17 cellular contexts compared by ENCODE assay signal in the genomic region with DNA sequence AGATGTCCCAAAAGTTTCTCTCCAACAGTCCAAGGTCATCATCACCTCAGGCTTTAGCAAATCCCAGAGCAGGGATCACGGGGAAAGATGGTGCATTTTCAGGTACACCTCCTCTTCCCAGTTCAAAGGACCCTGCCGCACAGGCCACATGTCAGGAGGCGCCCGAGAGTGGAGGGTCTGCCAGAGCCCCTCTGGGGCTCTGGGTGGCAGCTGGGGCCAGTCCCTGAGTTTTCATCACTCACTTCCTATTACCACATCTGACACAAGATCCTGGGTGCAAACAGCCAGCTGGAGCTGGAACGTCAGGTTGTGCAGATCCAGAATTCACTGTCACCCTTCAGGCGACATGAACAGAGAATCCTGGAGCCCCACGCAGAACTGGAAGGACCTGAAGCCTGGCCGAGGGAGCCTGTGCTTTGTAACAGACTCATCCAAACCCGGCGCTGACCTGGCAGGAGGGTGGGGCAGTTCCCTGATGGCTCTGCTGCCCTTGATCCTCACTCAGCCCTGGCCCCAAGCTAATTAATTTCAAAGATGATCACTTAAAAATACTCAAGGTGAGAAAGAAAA. TPM values are rescaled to one million over a fixed set of nuclear protein-coding genes. Genes with fewer than 3 reads are reported as not detected.
DNase-seq lines count a peak whose midpoint lies in the region; ATAC-seq and TF ChIP-seq lines count a peak whose summit lies in the region.
"Had no signal": no experiment of that assay in that cellular context is flagged by ENCODE, and none has a peak within 500 bp of the region (broad histone marks: within the 10 kb centered on the region; RNA-seq: fewer than 3 reads in every experiment).

No MANE protein-coding gene starts in this region.

- H3K27me3 Mint-ChIP-seq in activated naive CD8-positive, alpha-beta T cell, result no peaks in the 10 kb centered on the region
- H3K27me3 Mint-ChIP-seq in activated naive CD8-positive, alpha-beta T cell treated with anti-CD3 and anti-CD28 coated beads for 36 hours, result no peaks in the 10 kb centered on the region
- H3K27me3 Mint-ChIP-seq in T-helper 17 cell, result no peaks in the 10 kb centered on the region
- peaks cover 0 to 3% (median 2%) of the 10 kb centered on the region in 3 donors for H3K27me3 Mint-ChIP-seq in immature natural killer cell (ENCODE audit: low read depth in 3 of 3)
- no peaks in the 10 kb centered on the region for H3K27me3 Mint-ChIP-seq in type B pancreatic cell

- H3K4me3 Mint-ChIP-seq in activated naive CD8-positive, alpha-beta T cell, result no peak overlapping the region
- no peak overlapping the region for H3K4me3 Mint-ChIP-seq in activated naive CD8-positive, alpha-beta T cell treated with anti-CD3 and anti-CD28 coated beads for 36 hours
- H3K4me3 Mint-ChIP-seq in T-helper 17 cell (peak overlapping the region; percentile 39), immature natural killer cell (no peak overlapping the region), type B pancreatic cell (no peak overlapping the region)

- peaks cover 50% of the 10 kb centered on the region for H3K4me1 Mint-ChIP-seq in activated naive CD8-positive, alpha-beta T cell (ENCODE audit: low read depth)
- peaks cover 32% of the 10 kb centered on the region for H3K4me1 Mint-ChIP-seq in activated naive CD8-positive, alpha-beta T cell treated with anti-CD3 and anti-CD28 coated beads for 36 hours
- H3K4me1 Mint-ChIP-seq in T-helper 17 cell (peaks cover 54% of the 10 kb centered on the region), immature natural killer cell (peaks cover 31 to 57% of the 10 kb centered on the region in 2 donors), type B pancreatic cell (ENCODE audit: unreplicated experiment) (peaks cover 15% of the 10 kb centered on the region)

- DNase-seq in activated naive CD8-positive, alpha-beta T cell treated with anti-CD3 and anti-CD28 coated beads for 36 hours, result no peak
- DNase-seq in T-helper 17 cell (no peak), immature natural killer cell (no peak), type B pancreatic cell (ENCODE audit: extremely low spot score, unreplicated experiment) (no peak), SHP77 (lab: John Stamatoyannopoulos, UW) (no peak), NCI-H2081 (lab: John Stamatoyannopoulos, UW) (no peak)
- DNase-seq: AML-193, DMS 273 treated with DMSO at 0.1 percent for 48 hours, EL, Kasumi-1, NCI-H1417 treated with DMSO at 0.1 percent for 48 hours, NCI-H2029 treated with DMSO at 0.1 percent for 48 hours, NCI-H524 treated with DMSO at 0.1 percent for 48 hours had no signal

- ATAC-seq in T-helper 17 cell (no peak), GM21737 (IDR thresholded peaks at IDR 0.05; ENCODE audit: unreplicated experiment) (no peak)

- peak overlapping the region; percentile 69 for H3K27ac Mint-ChIP-seq in activated naive CD8-positive, alpha-beta T cell
- no peak overlapping the region for H3K27ac Mint-ChIP-seq in activated naive CD8-positive, alpha-beta T cell treated with anti-CD3 and anti-CD28 coated beads for 36 hours
- H3K27ac Mint-ChIP-seq in T-helper 17 cell (peak overlapping the region; percentile 78), immature natural killer cell (peak overlapping the region in 4 of 6 donors; percentile 2 to 66 (median 57)), type B pancreatic cell (peak overlapping the region; percentile 52)

- no peaks in the 10 kb centered on the region for H3K9me3 ChIP-seq in T-helper 17 cell (ENCODE audit: control insufficient read depth, low read length, poor library complexity, severe bottlenecking)
- H3K9me3 ChIP-seq: SJSA1 had no signal

- H3K36me3 Mint-ChIP-seq in activated naive CD8-positive, alpha-beta T cell, result peaks cover 4% of the 10 kb centered on the region
- H3K36me3 Mint-ChIP-seq in activated naive CD8-positive, alpha-beta T cell treated with anti-CD3 and anti-CD28 coated beads for 36 hours, result peaks cover 13% of the 10 kb centered on the region
- H3K36me3 Mint-ChIP-seq in T-helper 17 cell (ENCODE audit: low read depth) (peaks cover 4% of the 10 kb centered on the region), immature natural killer cell (peaks cover 14 to 58% (median 30%) of the 10 kb centered on the region in 3 donors), type B pancreatic cell (no peaks in the 10 kb centered on the region)

- H3K9me3 Mint-ChIP-seq in activated naive CD8-positive, alpha-beta T cell (ENCODE audit: low read depth), result no peaks in the 10 kb centered on the region
- H3K9me3 Mint-ChIP-seq in activated naive CD8-positive, alpha-beta T cell treated with anti-CD3 and anti-CD28 coated beads for 36 hours, result no peaks in the 10 kb centered on the region
- H3K9me3 Mint-ChIP-seq in immature natural killer cell (no peaks in the 10 kb centered on the region), type B pancreatic cell (no peaks in the 10 kb centered on the region)

- TF ChIP-seq CTCF in type B pancreatic cell (conservative IDR thresholded peaks at IDR 0.05), result no peak

RNA-seq across cellular contexts. Expression of a gene that starts 8.8 kb away (rescaled TPM):
- total RNA-seq in activated naive CD8-positive, alpha-beta T cell treated with anti-CD3 and anti-CD28 coated beads for 36 hours, result 10 to 100 TPM; 29.5 to 33.0 TPM
- total RNA-seq in T-helper 17 cell (100 to 1,000 TPM; 269 to 280 TPM), type B pancreatic cell (ENCODE audit: low replicate concordance) (63.3 and 78.0 TPM in 2 replicates)
- polyA plus RNA-seq in immature natural killer cell, result 10 to 100 TPM; 10.1 to 27.4 (median 11.1) TPM

RNA-seq across cellular contexts. Expression of a gene that starts 15.6 kb away (rescaled TPM):
- total RNA-seq in activated naive CD8-positive, alpha-beta T cell treated with anti-CD3 and anti-CD28 coated beads for 36 hours, result under 1 TPM in 1 of 2 experiments, not detected in 1; 0.39 TPM
- total RNA-seq in T-helper 17 cell (under 1 TPM in 1 of 2 donors, not detected in 1; 0.68 TPM), type B pancreatic cell (ENCODE audit: low replicate concordance) (0.29 and 0.31 TPM in 2 replicates)
- not detected for polyA plus RNA-seq in immature natural killer cell
- total RNA-seq: A673, SJSA1 had no signal

RNA-seq across cellular contexts. Expression of a gene that starts 50.7 kb away (rescaled TPM):
- total RNA-seq in activated naive CD8-positive, alpha-beta T cell treated with anti-CD3 and anti-CD28 coated beads for 36 hours, result 100 to 1,000 TPM; 142 to 149 TPM
- 10 to 100 TPM; 48.1 to 53.7 TPM for total RNA-seq in T-helper 17 cell
- polyA plus RNA-seq in immature natural killer cell, result 100 to 1,000 TPM in 1 of 3 donors, 10 to 100 TPM in 2; 62.0 to 106 (median 72.0) TPM
- total RNA-seq in type B pancreatic cell (ENCODE audit: low replicate concordance), result 37.8 and 46.7 TPM in 2 replicates
